ENCODE assay signal across 11 cellular contexts in genomic region chr2:70657246-70657645, GRCh38.
"Had no signal": no experiment of that assay in that cellular context is flagged by ENCODE, and none has a peak within 500 bp of the region (broad histone marks: within the 10 kb centered on the region; RNA-seq: fewer than 3 reads in every experiment).

No MANE protein-coding gene starts in this region.

- DNase-seq: activated B cell treated with CpG ODN at 0.5 μM for 24 hours, heart right ventricle, islet precursor cell, left lung, mesenchymal stem cell, sigmoid colon, upper lobe of right lung had no signal

- H3K4me1 ChIP-seq: heart right ventricle, left lung, sigmoid colon, suprapubic skin, upper lobe of right lung had no signal

- H3K4me1 Mint-ChIP-seq: activated B cell treated with CpG ODN at 0.5 μM for 24 hours had no signal

- H3K27ac ChIP-seq: cardiac muscle cell, heart right ventricle, left lung, sigmoid colon, suprapubic skin, upper lobe of right lung had no signal

- H3K4me3 Mint-ChIP-seq: activated B cell treated with CpG ODN at 0.5 μM for 24 hours; T-helper 1 cell treated with Interleukin-12 subunit alpha and Interleukin-12 subunit beta and Interleukin-4 antibody, amounts not matched to agents 30 μg/mL and 1 μg/mL, for 36 hours had no signal

- H3K36me3 ChIP-seq: cardiac muscle cell, heart right ventricle, left lung, sigmoid colon, suprapubic skin, upper lobe of right lung had no signal

- H3K27ac Mint-ChIP-seq: activated B cell treated with CpG ODN at 0.5 μM for 24 hours; T-helper 1 cell treated with Interleukin-12 subunit alpha and Interleukin-12 subunit beta and Interleukin-4 antibody, amounts not matched to agents 30 μg/mL and 1 μg/mL, for 36 hours had no signal

- ATAC-seq: heart right ventricle, left lung, upper lobe of right lung had no signal

- H3K4me3 ChIP-seq: cardiac muscle cell, heart right ventricle, left lung, sigmoid colon, suprapubic skin, upper lobe of right lung had no signal

- H3K9me3 ChIP-seq: left lung, sigmoid colon, suprapubic skin, upper lobe of right lung had no signal

- H3K9me3 Mint-ChIP-seq: activated B cell treated with CpG ODN at 0.5 μM for 24 hours; T-helper 1 cell treated with Interleukin-12 subunit alpha and Interleukin-12 subunit beta and Interleukin-4 antibody, amounts not matched to agents 30 μg/mL and 1 μg/mL, for 36 hours had no signal

- FAIRE-seq: frontal cortex had no signal
